ENCODE assay signal across 10 cellular contexts in the genomic region with DNA sequence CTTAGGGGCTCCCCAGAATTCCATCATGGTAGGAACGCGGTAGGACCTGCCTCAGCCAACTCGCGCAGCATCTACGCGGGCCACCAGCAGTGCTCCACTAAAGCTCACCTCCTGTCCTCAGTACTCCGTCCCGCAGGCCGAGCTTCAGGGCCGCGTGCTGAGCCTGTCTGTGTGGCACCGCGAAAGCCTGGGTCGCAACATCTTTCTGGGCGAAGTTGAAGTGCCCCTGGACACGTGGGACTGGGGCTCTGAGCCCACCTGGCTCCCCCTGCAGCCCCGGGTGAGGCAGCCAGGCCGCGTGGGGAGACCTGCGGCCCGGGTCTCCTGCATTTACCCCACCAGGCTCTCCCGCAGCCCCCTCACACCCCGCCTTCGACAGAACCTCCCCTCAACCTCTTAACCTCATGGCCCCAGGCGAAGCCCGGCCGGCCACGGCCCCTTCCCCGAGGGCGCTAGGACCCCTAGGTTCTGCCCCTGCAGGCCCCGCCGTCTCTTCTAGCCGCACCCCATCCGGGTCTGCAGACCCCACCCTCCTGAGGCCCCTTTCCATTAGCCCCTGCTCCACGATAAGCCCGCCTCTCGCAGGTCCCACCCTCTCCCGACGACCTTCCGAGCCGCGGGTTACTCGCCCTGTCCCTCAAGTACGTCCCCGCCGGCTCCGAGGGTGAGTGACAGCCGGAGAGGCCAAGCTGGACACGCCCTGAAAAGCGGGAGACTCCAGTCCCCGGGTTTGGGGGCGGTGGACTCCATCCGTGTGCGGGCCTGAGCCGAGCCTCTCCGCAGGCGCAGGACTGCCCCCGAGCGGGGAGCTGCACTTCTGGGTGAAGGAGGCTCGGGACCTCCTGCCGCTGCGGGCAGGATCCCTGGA. TPM values are rescaled to one million over a fixed set of nuclear protein-coding genes. Genes with fewer than 3 reads are reported as not detected.
DNase-seq lines count a peak whose midpoint lies in the region; ATAC-seq and TF ChIP-seq lines count a peak whose summit lies in the region.
"Had no signal": no experiment of that assay in that cellular context is flagged by ENCODE, and none has a peak within 500 bp of the region (broad histone marks: within the 10 kb centered on the region; RNA-seq: fewer than 3 reads in every experiment).

No MANE protein-coding gene starts in this region.

- H3K4me3 Mint-ChIP-seq in chondrocyte (ENCODE audit: unreplicated experiment) = peak overlapping the region; percentile 38

- no peaks in the 10 kb centered on the region for H3K36me3 ChIP-seq in ES-I3 (ENCODE audit: insufficient read depth, low read length)
- H3K36me3 ChIP-seq in gastrocnemius medialis = peaks cover 0 to 21% of the 10 kb centered on the region in 2 donors

- H3K4me1 Mint-ChIP-seq in chondrocyte (ENCODE audit: low read depth) = peaks cover 8% of the 10 kb centered on the region

- no peak for DNase-seq in chondrocyte (ENCODE audit: low spot score)
- DNase-seq in gastrocnemius medialis = no peak
- no peak for DNase-seq in NCI-H146 treated with DMSO at 0.1 percent for 48 hours (lab: John Stamatoyannopoulos, UW; ENCODE audit: unreplicated experiment)
- DNase-seq: Kasumi-1; stimulated activated naive CD8-positive, alpha-beta T cell treated with anti-CD3 and anti-CD28 coated beads, Interleukin-15, Interleukin-2, amounts not matched to agents 100 U/mL and 50 U/mL, for 24 hours had no signal

- H3K27me3 Mint-ChIP-seq in chondrocyte (ENCODE audit: low read depth) = no peaks in the 10 kb centered on the region

- TF ChIP-seq POLR2A in gastrocnemius medialis (IDR thresholded peaks at IDR 0.05) = no peak

- intact Hi-C loops in gastrocnemius medialis (cut with DNase I; ENCODE audit: low total_unique reads) = no loop called here

- ATAC-seq in gastrocnemius medialis = peak in 1 of 2 donors; percentile 29
- no peak for ATAC-seq in GM21723 (IDR thresholded peaks at IDR 0.05; ENCODE audit: unreplicated experiment)
- no peak for ATAC-seq in HG03175 (IDR thresholded peaks at IDR 0.05; ENCODE audit: unreplicated experiment)
- ATAC-seq in GM21825 (IDR thresholded peaks at IDR 0.05; ENCODE audit: unreplicated experiment) = no peak
- ATAC-seq: stimulated activated naive CD8-positive, alpha-beta T cell treated with anti-CD3 and anti-CD28 coated beads, Interleukin-15, Interleukin-2, amounts not matched to agents 100 U/mL and 50 U/mL, for 24 hours had no signal

- no peak overlapping the region for H3K27ac ChIP-seq in gastrocnemius medialis

- peaks cover 11% of the 10 kb centered on the region for H3K36me3 Mint-ChIP-seq in chondrocyte (ENCODE audit: low read depth)

- peaks cover 11% of the 10 kb centered on the region; the same call in 1 of the 2 replicates for H3K4me1 ChIP-seq in ES-I3 (ENCODE audit: insufficient read depth, low read length)
- H3K4me1 ChIP-seq in gastrocnemius medialis = peaks cover 4 to 22% of the 10 kb centered on the region in 2 donors

- H3K27ac Mint-ChIP-seq in chondrocyte (ENCODE audit: unreplicated experiment) = no peak overlapping the region

- H3K27me3 ChIP-seq in gastrocnemius medialis = peaks cover 30 to 38% (median 31%) of the 10 kb centered on the region in 3 donors

- peak overlapping the region; percentile 60 for H3K9ac ChIP-seq in ES-I3 (ENCODE audit: low read depth, low read length)

- H3K9me3 ChIP-seq in ES-I3 (ENCODE audit: control insufficient read depth, insufficient read depth, low read length) = no peaks in the 10 kb centered on the region
- peaks cover 2% of the 10 kb centered on the region for H3K9me3 ChIP-seq in iPS-18c (ENCODE audit: control insufficient read depth, insufficient read depth, low read length)
- H3K9me3 ChIP-seq in gastrocnemius medialis = no peaks in the 10 kb centered on the region

- H3K4me3 ChIP-seq in iPS-18c (ENCODE audit: insufficient read depth, low read depth, low read length) = peak overlapping the region; percentile 58
- peak overlapping the region in 3 of 4 donors; percentile 19 to 53 (median 43) for H3K4me3 ChIP-seq in gastrocnemius medialis

- TF ChIP-seq CTCF in chondrocyte (IDR thresholded peaks at IDR 0.05) (peak; percentile 21), gastrocnemius medialis (IDR thresholded peaks at IDR 0.05 in 4 of 5, conservative IDR thresholded peaks at IDR 0.05 in 1 of 5) (no peak)

- in situ Hi-C loops in gastrocnemius medialis (cut with MboI; ENCODE audit: low sequenced_read_pairs in 4 of 4) = no loop called here

- no peaks in the 10 kb centered on the region for H3K9me3 Mint-ChIP-seq in chondrocyte (ENCODE audit: low read depth)

RNA-seq across cellular contexts. Expression of gene SYTL1, which starts 9.1 kb away (rescaled TPM):
- total RNA-seq in chondrocyte (0.82 to 1.2 TPM (median 0.85 TPM) in 3 replicates), gastrocnemius medialis (under 1 TPM in 1 of 4 donors, not detected in 3; 0.66 TPM)

RNA-seq across cellular contexts. Expression of gene MAP3K6, which starts 15.9 kb away (rescaled TPM):
- total RNA-seq in chondrocyte (42.0 to 54.0 TPM (median 50.3 TPM) in 3 replicates), gastrocnemius medialis (10 to 100 TPM; 16.5 to 29.1 (median 18.4) TPM)

RNA-seq across cellular contexts. Expression of gene FCN3, which starts 23.7 kb away (rescaled TPM):
- total RNA-seq in chondrocyte (not detected in 3 replicates), gastrocnemius medialis (10 to 100 TPM; 13.2 to 35.7 (median 19.3) TPM)

RNA-seq across cellular contexts. Expression of gene TMEM222, which starts 28.9 kb away (rescaled TPM):
- total RNA-seq in chondrocyte (31.6 to 34.7 TPM (median 34.6 TPM) in 3 replicates), gastrocnemius medialis (10 to 100 TPM; 16.5 to 21.9 (median 17.8) TPM)

RNA-seq across cellular contexts. Expression of gene CD164L2, which starts 32.2 kb away (rescaled TPM):
- not detected in 3 replicates for total RNA-seq in chondrocyte
- total RNA-seq in gastrocnemius medialis = not detected

Comparison
In these comparisons a context has a peak if more than half of its experiments do, and no peak if none do; other contexts are left out.
1. RNA of gene FCN3, which starts 23.7 kb away (total RNA-seq): 13.2 to 35.7 TPM in gastrocnemius medialis; not detected in chondrocyte; every median in the first group is over 10 times any median in the second.